In genomic region chr5:151880304-151880703, GRCh38 we compare ENCODE assay signal across 32 cellular contexts. TPM values are rescaled to one million over a fixed set of nuclear protein-coding genes. Genes with fewer than 3 reads are reported as not detected.
DNase-seq lines count a peak whose midpoint lies in the region; ATAC-seq and TF ChIP-seq lines count a peak whose summit lies in the region.
"Had no signal": no experiment of that assay in that cellular context is flagged by ENCODE, and none has a peak within 500 bp of the region (broad histone marks: within the 10 kb centered on the region; RNA-seq: fewer than 3 reads in every experiment).

No MANE protein-coding gene starts in this region.

- H3K27me3 ChIP-seq in right atrium auricular region: no peaks in the 10 kb centered on the region
- H3K27me3 ChIP-seq: pancreas, stomach, thyroid gland, vagina had no signal

- H3K36me3 ChIP-seq in right atrium auricular region: no peaks in the 10 kb centered on the region
- H3K36me3 ChIP-seq: neural progenitor cell, pancreas, stomach, thyroid gland, vagina had no signal

- TF ChIP-seq CTCF in right atrium auricular region (IDR thresholded peaks at IDR 0.05): no peak

- H3K4me1 ChIP-seq in right atrium auricular region: peaks cover 0 to 2% of the 10 kb centered on the region in 2 donors
- H3K4me1 ChIP-seq: A549, neural progenitor cell, pancreas, thyroid gland, vagina had no signal

- H3K9me3 ChIP-seq in right atrium auricular region: peaks cover 0 to 5% of the 10 kb centered on the region in 2 donors
- H3K9me3 ChIP-seq: A549, pancreas, SK-N-SH, thyroid gland, vagina had no signal

- peak; percentile 96 for ATAC-seq in Right ventricle myocardium superior (ENCODE audit: poor library complexity)
- peak; percentile 93 to 97 for ATAC-seq in left cardiac atrium
- ATAC-seq in HG03039 (IDR thresholded peaks at IDR 0.05; ENCODE audit: unreplicated experiment): no peak
- ATAC-seq in SK-N-SH treated with all-trans-retinoic acid at 6 μM for 48 hours: no peak
- ATAC-seq: A549, pancreas, PC-3 had no signal

- H3K27ac ChIP-seq in right atrium auricular region: no peak overlapping the region
- H3K27ac ChIP-seq: A549, neural progenitor cell, pancreas, stomach, thyroid gland, vagina had no signal

- DNase-seq in Right ventricle myocardium superior (peak; percentile 79), right atrium auricular region (ENCODE audit: low spot score) (no peak), NCI-H774 (lab: John Stamatoyannopoulos, UW) (peak; percentile 32), left cardiac atrium (peak; percentile 55), activated T-cell treated with anti-CD3 and anti-CD28 coated beads for 4 hours (no peak)
- DNase-seq in activated CD4-positive, CD25-positive, alpha-beta regulatory T cell treated with anti-CD3 and anti-CD28 coated beads, Interleukin-2, amount 50 U/mL, for 72 hours: no peak
- DNase-seq: activated CD4-positive, alpha-beta memory T cell treated with anti-CD3 and anti-CD28 coated beads for 36 hours; activated CD4-positive, alpha-beta T cell treated with anti-CD3 and anti-CD28 coated beads for 1 hour; activated naive CD4-positive, alpha-beta T cell treated with Interleukin-2 at 50 U/mL for 16 hours; CD4-positive, CD25-positive, alpha-beta regulatory T cell; EL; GOT3; HFFc6; hypothalamus; mesendoderm; MM.1S; NCI-H1417 treated with DMSO at 0.1 percent for 48 hours; pancreas; PC-3; SK-N-SH; stimulated activated CD4-positive, alpha-beta T cell treated with anti-CD3 and anti-CD28 coated beads, Interleukin-2, amount 100 ng/mL, for 48 hours; stomach; thyroid gland had no signal

- no peak overlapping the region for H3K4me3 ChIP-seq in right atrium auricular region
- H3K4me3 ChIP-seq: A549, neural progenitor cell, pancreas, stomach, thyroid gland, vagina had no signal

- intact Hi-C loops in Right ventricle myocardium superior (cut with DNase I): no loop called here
- intact Hi-C loops in left cardiac atrium (cut with DNase I): no loop called here

TF ChIP-seq in SK-N-SH treated with all-trans-retinoic acid at 6 μM for 48 hours, 23 proteins besides CTCF, POLR2A, EP300 and RAD21:
- no peak for TF ChIP-seq ISL1 (CRISPR knock-in tag; IDR thresholded peaks at IDR 0.05)
- no peak for TF ChIP-seq ESRRG (CRISPR knock-in tag; IDR thresholded peaks at IDR 0.05)
- no peak for TF ChIP-seq ZNF70 (CRISPR knock-in tag; IDR thresholded peaks at IDR 0.05)
- no peak for TF ChIP-seq PPARA (CRISPR knock-in tag; IDR thresholded peaks at IDR 0.05; ENCODE audit: borderline replicate concordance)
- no peak for TF ChIP-seq CSRNP3 (CRISPR knock-in tag; IDR thresholded peaks at IDR 0.05)
- no peak for TF ChIP-seq CSDC2 (CRISPR knock-in tag; IDR thresholded peaks at IDR 0.05)
- no peak for TF ChIP-seq ZFP3 (CRISPR knock-in tag; IDR thresholded peaks at IDR 0.05)
- TF ChIP-seq OSR1 (CRISPR knock-in tag; IDR thresholded peaks at IDR 0.05): no peak
- TF ChIP-seq, protein P1, sequence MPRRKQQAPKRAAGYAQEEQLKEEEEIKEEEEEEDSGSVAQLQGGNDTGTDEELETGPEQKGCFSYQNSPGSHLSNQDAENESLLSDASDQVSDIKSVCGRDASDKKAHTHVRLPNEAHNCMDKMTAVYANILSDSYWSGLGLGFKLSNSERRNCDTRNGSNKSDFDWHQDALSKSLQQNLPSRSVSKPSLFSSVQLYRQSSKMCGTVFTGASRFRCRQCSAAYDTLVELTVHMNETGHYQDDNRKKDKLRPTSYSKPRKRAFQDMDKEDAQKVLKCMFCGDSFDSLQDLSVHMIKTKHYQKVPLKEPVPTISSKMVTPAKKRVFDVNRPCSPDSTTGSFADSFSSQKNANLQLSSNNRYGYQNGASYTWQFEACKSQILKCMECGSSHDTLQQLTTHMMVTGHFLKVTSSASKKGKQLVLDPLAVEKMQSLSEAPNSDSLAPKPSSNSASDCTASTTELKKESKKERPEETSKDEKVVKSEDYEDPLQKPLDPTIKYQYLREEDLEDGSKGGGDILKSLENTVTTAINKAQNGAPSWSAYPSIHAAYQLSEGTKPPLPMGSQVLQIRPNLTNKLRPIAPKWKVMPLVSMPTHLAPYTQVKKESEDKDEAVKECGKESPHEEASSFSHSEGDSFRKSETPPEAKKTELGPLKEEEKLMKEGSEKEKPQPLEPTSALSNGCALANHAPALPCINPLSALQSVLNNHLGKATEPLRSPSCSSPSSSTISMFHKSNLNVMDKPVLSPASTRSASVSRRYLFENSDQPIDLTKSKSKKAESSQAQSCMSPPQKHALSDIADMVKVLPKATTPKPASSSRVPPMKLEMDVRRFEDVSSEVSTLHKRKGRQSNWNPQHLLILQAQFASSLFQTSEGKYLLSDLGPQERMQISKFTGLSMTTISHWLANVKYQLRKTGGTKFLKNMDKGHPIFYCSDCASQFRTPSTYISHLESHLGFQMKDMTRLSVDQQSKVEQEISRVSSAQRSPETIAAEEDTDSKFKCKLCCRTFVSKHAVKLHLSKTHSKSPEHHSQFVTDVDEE (CRISPR knock-in tag; IDR thresholded peaks at IDR 0.05): no peak
- no peak for TF ChIP-seq TCF4 (CRISPR knock-in tag; IDR thresholded peaks at IDR 0.05; ENCODE audit: borderline replicate concordance)
- TF ChIP-seq ZC3H10 (CRISPR knock-in tag; IDR thresholded peaks at IDR 0.05): no peak

RNA-seq across cellular contexts. Expression of gene GLRA1, which starts 44.3 kb away (rescaled TPM):
- total RNA-seq in Right ventricle myocardium superior (not detected), right atrium auricular region (not detected), left cardiac atrium (not detected)
- total RNA-seq: activated CD4-positive, alpha-beta memory T cell treated with anti-CD3 and anti-CD28 coated beads for 36 hours; activated T-helper 1 cell treated with anti-CD3 and anti-CD28 coated beads, Interleukin-12 subunit alpha, Interleukin-12 subunit beta, Interleukin-2, Interleukin-4 antibody, amounts not matched to agents 30 ng/mL and 10 ng/mL and 1 ng/mL, durations not matched to agents 14 hours and 24 hours and 36 hours; CD4-positive, CD25-positive, alpha-beta regulatory T cell; chondrocyte; HFFc6; HT1080; NCI-H460; PC-3; stomach; thyroid gland; vagina had no signal

Comparison
In these comparisons a context has a peak if more than half of its experiments do, and no peak if none do; other contexts are left out.
1. DNase-seq: peak in Right ventricle myocardium superior (single experiment), NCI-H774 (single experiment) and left cardiac atrium (single experiment); none in right atrium auricular region (single experiment), activated T-cell treated with anti-CD3 and anti-CD28 coated beads for 4 hours (single experiment) and activated CD4-positive, CD25-positive, alpha-beta regulatory T cell treated with anti-CD3 and anti-CD28 coated beads, Interleukin-2, amount 50 U/mL, for 72 hours (single experiment).
2. ATAC-seq: peak in Right ventricle myocardium superior (single experiment) and left cardiac atrium (2 of 2); none in HG03039 (single experiment) and SK-N-SH treated with all-trans-retinoic acid at 6 μM for 48 hours (single experiment).